In genomic region chr2:235234711-235235110, GRCh38 we compare ENCODE assay signal across 1 cellular context.
TF ChIP-seq lines count a peak whose summit lies in the region.

No MANE protein-coding gene starts in this region.

TF ChIP-seq in HepG2, 621 proteins besides CTCF, POLR2A, EP300 and RAD21 (continued from another document):
- TF ChIP-seq ZNF646 (CRISPR knock-in tag; IDR thresholded peaks at IDR 0.05), result no peak
- TF ChIP-seq ZNF713 (CRISPR knock-in tag; IDR thresholded peaks at IDR 0.05), result no peak
- TF ChIP-seq THAP7 (CRISPR knock-in tag; IDR thresholded peaks at IDR 0.05), result no peak
- no peak for TF ChIP-seq ZSCAN29 (CRISPR knock-in tag; conservative IDR thresholded peaks at IDR 0.05)
- no peak for TF ChIP-seq ARNTL (CRISPR knock-in tag; IDR thresholded peaks at IDR 0.05)
- TF ChIP-seq ZNF558 (CRISPR knock-in tag; IDR thresholded peaks at IDR 0.05; ENCODE audit: borderline replicate concordance), result no peak
- TF ChIP-seq XBP1 (CRISPR knock-in tag; IDR thresholded peaks at IDR 0.05), result no peak
- no peak for TF ChIP-seq GFI1 (CRISPR knock-in tag; IDR thresholded peaks at IDR 0.05; ENCODE audit: borderline replicate concordance)
- no peak for TF ChIP-seq ATAD3A (CRISPR knock-in tag; IDR thresholded peaks at IDR 0.05)
